Comparison of ENCODE assay signal across 23 cellular contexts in genomic region chr9:113990975-113991471, GRCh38.
DNase-seq lines count a peak whose midpoint lies in the region; ATAC-seq and TF ChIP-seq lines count a peak whose summit lies in the region.
"Had no signal": no experiment of that assay in that cellular context is flagged by ENCODE, and none has a peak within 500 bp of the region (broad histone marks: within the 10 kb centered on the region; RNA-seq: fewer than 3 reads in every experiment).

No MANE protein-coding gene starts in this region.

- POLR2A ChIA-PET in activated CD4-positive, alpha-beta T cell treated with anti-CD3 and anti-CD28 coated beads for 36 hours (lab: Charles Lee) = no interaction called here

- CTCF ChIA-PET in activated CD4-positive, alpha-beta T cell treated with anti-CD3 and anti-CD28 coated beads for 36 hours (lab: Charles Lee) = interaction anchor here (0.5 kb wide), 1 partner anchor 295 kb away, joined by 3 read pairs; no protein-coding TSS in a partner anchor

- no peak for TF ChIP-seq CTCF in RWPE2 (IDR thresholded peaks at IDR 0.05; ENCODE audit: poor library complexity, severe bottlenecking)
- TF ChIP-seq CTCF in fibroblast of mammary gland (conservative IDR thresholded peaks at IDR 0.05; ENCODE audit: control insufficient read depth, insufficient read depth, low read depth, low read length) = no peak
- TF ChIP-seq CTCF in left ventricle myocardium inferior (IDR thresholded peaks at IDR 0.05; ENCODE audit: borderline replicate concordance) = no peak

- no peak overlapping the region for H3K27ac Mint-ChIP-seq in activated CD4-positive, alpha-beta T cell treated with anti-CD3 and anti-CD28 coated beads for 36 hours
- H3K27ac Mint-ChIP-seq: activated CD4-positive, alpha-beta memory T cell treated with anti-CD3 and anti-CD28 coated beads for 36 hours; CD4-positive, CD25-positive, alpha-beta regulatory T cell had no signal

- no peaks in the 10 kb centered on the region for H3K36me3 Mint-ChIP-seq in activated CD4-positive, alpha-beta T cell treated with anti-CD3 and anti-CD28 coated beads for 36 hours (ENCODE audit: low read depth)
- H3K36me3 Mint-ChIP-seq: activated CD4-positive, alpha-beta memory T cell treated with anti-CD3 and anti-CD28 coated beads for 36 hours; CD4-positive, CD25-positive, alpha-beta regulatory T cell had no signal

- no peak overlapping the region for H3K4me3 Mint-ChIP-seq in activated CD4-positive, alpha-beta T cell treated with anti-CD3 and anti-CD28 coated beads for 36 hours
- H3K4me3 Mint-ChIP-seq: activated CD4-positive, alpha-beta memory T cell treated with anti-CD3 and anti-CD28 coated beads for 36 hours; CD4-positive, CD25-positive, alpha-beta regulatory T cell; stimulated activated naive CD8-positive, alpha-beta T cell treated with anti-CD3 and anti-CD28 coated beads, Interleukin-15, amount 100 ng/mL, for 72 hours had no signal

- H3K4me1 ChIP-seq in RWPE2 (ENCODE audit: insufficient read depth, poor library complexity, severe bottlenecking) = no peaks in the 10 kb centered on the region
- peaks cover 59% of the 10 kb centered on the region for H3K4me1 ChIP-seq in left ventricle myocardium inferior

- in situ Hi-C loops in Caki2 (cut with HindIII; ENCODE audit: low pct_unique_long_range_greater_than_20kb, low sequenced_read_pairs) = no loop called here

- ATAC-seq in RWPE2 (ENCODE audit: low read depth) (no peak), sciatic nerve (no peak), HG02938 (IDR thresholded peaks at IDR 0.05; ENCODE audit: unreplicated experiment) (no peak)
- ATAC-seq in activated CD4-positive, alpha-beta T cell treated with anti-CD3 and anti-CD28 coated beads for 36 hours = no peak
- ATAC-seq: pancreas; right cardiac atrium; stimulated activated naive CD8-positive, alpha-beta T cell treated with anti-CD3 and anti-CD28 coated beads, Interleukin-15, amount 100 ng/mL, for 72 hours; upper lobe of right lung had no signal

- intact Hi-C loops in sciatic nerve (cut with DNase I) (no loop called here), left ventricle myocardium inferior (cut with micrococcal nuclease) (no loop called here)
- intact Hi-C loops in activated CD4-positive, alpha-beta T cell treated with anti-CD3 and anti-CD28 coated beads for 36 hours (cut with DNase I, micrococcal nuclease) = no loop called here

- no peak overlapping the region for H3K4me3 ChIP-seq in RWPE2 (ENCODE audit: severe bottlenecking)
- H3K4me3 ChIP-seq in fibroblast of mammary gland (ENCODE audit: control insufficient read depth, low read depth, low read length) = no peak overlapping the region
- H3K4me3 ChIP-seq in left ventricle myocardium inferior = no peak overlapping the region
- H3K4me3 ChIP-seq: pancreas, upper lobe of right lung had no signal

- no peaks in the 10 kb centered on the region for H3K27me3 ChIP-seq in RWPE2 (ENCODE audit: insufficient read depth, poor library complexity, severe bottlenecking)
- peaks cover 9% of the 10 kb centered on the region for H3K27me3 ChIP-seq in left ventricle myocardium inferior (ENCODE audit: low read depth)
- H3K27me3 ChIP-seq: pancreas, upper lobe of right lung had no signal

- H3K27ac ChIP-seq in RWPE2 (ENCODE audit: poor library complexity, severe bottlenecking) (no peak overlapping the region), left ventricle myocardium inferior (replicated peaks) (no peak overlapping the region)
- H3K27ac ChIP-seq: KMS-11, pancreas, upper lobe of right lung had no signal

- peaks cover 5% of the 10 kb centered on the region for H3K4me1 Mint-ChIP-seq in activated CD4-positive, alpha-beta T cell treated with anti-CD3 and anti-CD28 coated beads for 36 hours
- H3K4me1 Mint-ChIP-seq: CD4-positive, CD25-positive, alpha-beta regulatory T cell had no signal

- H3K27me3 Mint-ChIP-seq in activated CD4-positive, alpha-beta T cell treated with anti-CD3 and anti-CD28 coated beads for 36 hours = no peaks in the 10 kb centered on the region
- H3K27me3 Mint-ChIP-seq: activated CD4-positive, alpha-beta memory T cell treated with anti-CD3 and anti-CD28 coated beads for 36 hours; CD4-positive, CD25-positive, alpha-beta regulatory T cell; naive B cell had no signal

- H3K9me3 Mint-ChIP-seq in activated CD4-positive, alpha-beta T cell treated with anti-CD3 and anti-CD28 coated beads for 36 hours (ENCODE audit: low read depth) = no peaks in the 10 kb centered on the region
- H3K9me3 Mint-ChIP-seq: activated CD4-positive, alpha-beta memory T cell treated with anti-CD3 and anti-CD28 coated beads for 36 hours; CD4-positive, CD25-positive, alpha-beta regulatory T cell; naive B cell; stimulated activated naive CD8-positive, alpha-beta T cell treated with anti-CD3 and anti-CD28 coated beads, Interleukin-15, amount 100 ng/mL, for 72 hours had no signal

- H3K9me3 ChIP-seq in RWPE2 (ENCODE audit: severe bottlenecking) = no peaks in the 10 kb centered on the region
- no peaks in the 10 kb centered on the region for H3K9me3 ChIP-seq in left ventricle myocardium inferior (replicated peaks)
- H3K9me3 ChIP-seq: pancreas, upper lobe of right lung had no signal

- H3K36me3 ChIP-seq in RWPE2 (ENCODE audit: low read depth) (no peaks in the 10 kb centered on the region), left ventricle myocardium inferior (peaks cover 4% of the 10 kb centered on the region)
- H3K36me3 ChIP-seq: upper lobe of right lung had no signal

- DNase-seq in Caki2 (ENCODE audit: low read depth) = peak; percentile 54
- DNase-seq in RWPE2 (ENCODE audit: low spot score) = peak; percentile 23
- DNase-seq in fibroblast of mammary gland (ENCODE audit: low read depth) = peak; percentile 25
- peak; percentile 39 for DNase-seq in sciatic nerve (ENCODE audit: low spot score)
- DNase-seq in NOMO-1 treated with DMSO at 0.1 percent for 48 hours (lab: John Stamatoyannopoulos, UW; ENCODE audit: unreplicated experiment) = no peak
- DNase-seq in activated CD4-positive, alpha-beta T cell treated with anti-CD3 and anti-CD28 coated beads for 36 hours = no peak
- DNase-seq in left ventricle myocardium inferior = no peak
- DNase-seq: activated CD4-positive, alpha-beta memory T cell treated with anti-CD3 and anti-CD28 coated beads for 36 hours; activated CD4-positive, CD25-positive, alpha-beta regulatory T cell; activated naive CD4-positive, alpha-beta T cell; amniotic stem cell; CD4-positive, CD25-positive, alpha-beta regulatory T cell; effector CD4-positive, alpha-beta T cell; naive B cell; NCI-H1694 treated with DMSO at 0.1 percent for 48 hours; NCI-H526 treated with DMSO at 0.1 percent for 48 hours; pancreas; right cardiac atrium; stimulated activated naive CD8-positive, alpha-beta T cell treated with anti-CD3 and anti-CD28 coated beads, Interleukin-15, amount 100 ng/mL, for 72 hours; T-helper 9 cell; upper lobe of right lung had no signal

Comparison
In these comparisons a context has a peak if more than half of its experiments do, and no peak if none do; other contexts are left out.
1. DNase-seq: peak in Caki2 (single experiment), RWPE2 (single experiment), fibroblast of mammary gland (single experiment) and sciatic nerve (single experiment); none in NOMO-1 treated with DMSO at 0.1 percent for 48 hours (single experiment), activated CD4-positive, alpha-beta T cell treated with anti-CD3 and anti-CD28 coated beads for 36 hours (single experiment) and left ventricle myocardium inferior (single experiment).